Comparison of ENCODE assay signal across 13 cellular contexts in genomic region chr10:132460691-132461090, GRCh38.
"Had no signal": no experiment of that assay in that cellular context is flagged by ENCODE, and none has a peak within 500 bp of the region (broad histone marks: within the 10 kb centered on the region; RNA-seq: fewer than 3 reads in every experiment).

No MANE protein-coding gene starts in this region.

- H3K27me3 ChIP-seq: ovary had no signal

- H3K27ac ChIP-seq: ovary, skin epidermis had no signal

- H3K27ac Mint-ChIP-seq: activated T-helper 1 cell treated with anti-CD3 and anti-CD28 coated beads, Interleukin-12 subunit alpha, Interleukin-12 subunit beta, Interleukin-2, Interleukin-4 antibody, amounts not matched to agents 30 ng/mL and 10 ng/mL and 1 ng/mL, durations not matched to agents 14 hours and 24 hours and 36 hours; stimulated activated memory B cell treated with anti-CD40 and anti-IgM and Interleukin-4, amounts not matched to agents 10 μg/mL and 1 μg/mL and 100 μg/mL, for 72 hours; type B pancreatic cell had no signal

- H3K9ac ChIP-seq: SK-N-SH had no signal

- H3K9me3 ChIP-seq: ovary, SK-N-SH had no signal

- H3K4me3 Mint-ChIP-seq: activated T-helper 1 cell treated with anti-CD3 and anti-CD28 coated beads, Interleukin-12 subunit alpha, Interleukin-12 subunit beta, Interleukin-2, Interleukin-4 antibody, amounts not matched to agents 30 ng/mL and 10 ng/mL and 1 ng/mL, durations not matched to agents 14 hours and 24 hours and 36 hours; memory B cell; stimulated activated memory B cell treated with anti-CD40 and anti-IgM and Interleukin-4, amounts not matched to agents 10 μg/mL and 1 μg/mL and 100 μg/mL, for 72 hours; type B pancreatic cell had no signal

- ATAC-seq: stimulated activated memory B cell treated with anti-CD40 and anti-IgM and Interleukin-4, amounts not matched to agents 10 μg/mL and 1 μg/mL and 100 μg/mL, for 72 hours had no signal

- DNase-seq: activated CD4-positive, alpha-beta T cell treated with anti-CD3 and anti-CD28 coated beads for 4 hours; activated naive CD4-positive, alpha-beta T cell; central memory CD4-positive, alpha-beta T cell; dermis blood vessel endothelial cell; hypothalamus; SK-N-SH; substantia nigra had no signal

- H3K4me3 ChIP-seq: ovary, skin epidermis had no signal

- H3K27me3 Mint-ChIP-seq: type B pancreatic cell had no signal

- H3K9me3 Mint-ChIP-seq: activated T-helper 1 cell treated with anti-CD3 and anti-CD28 coated beads, Interleukin-12 subunit alpha, Interleukin-12 subunit beta, Interleukin-2, Interleukin-4 antibody, amounts not matched to agents 30 ng/mL and 10 ng/mL and 1 ng/mL, durations not matched to agents 14 hours and 24 hours and 36 hours; memory B cell; stimulated activated memory B cell treated with anti-CD40 and anti-IgM and Interleukin-4, amounts not matched to agents 10 μg/mL and 1 μg/mL and 100 μg/mL, for 72 hours; type B pancreatic cell had no signal

- H3K36me3 Mint-ChIP-seq: memory B cell; stimulated activated memory B cell treated with anti-CD40 and anti-IgM and Interleukin-4, amounts not matched to agents 10 μg/mL and 1 μg/mL and 100 μg/mL, for 72 hours; type B pancreatic cell had no signal

- H3K36me3 ChIP-seq: ovary had no signal
